In the genomic region with DNA sequence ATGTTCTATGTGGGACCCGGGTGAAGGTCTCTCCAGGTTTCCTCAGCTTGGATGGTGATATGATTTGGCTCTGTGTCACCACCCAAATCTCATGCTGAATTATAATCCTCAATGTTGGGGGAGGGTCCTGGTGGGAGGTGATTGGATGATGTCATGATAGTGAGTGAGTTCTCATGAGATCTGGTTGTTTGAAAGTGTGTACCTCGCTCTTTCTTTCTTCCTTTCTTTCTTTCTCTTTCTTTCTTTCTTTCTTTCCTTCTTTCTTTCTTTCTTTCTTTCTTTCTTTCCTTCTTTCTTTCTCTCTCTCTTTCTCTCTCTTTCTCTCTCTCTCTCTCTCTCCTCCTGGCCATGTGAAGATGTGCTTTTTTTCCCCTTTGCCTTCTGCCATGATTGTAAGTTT, we compare ENCODE assay signal across 7 cellular contexts. TPM values are rescaled to one million over a fixed set of nuclear protein-coding genes. Genes with fewer than 3 reads are reported as not detected.
"Had no signal": no experiment of that assay in that cellular context is flagged by ENCODE, and none has a peak within 500 bp of the region (broad histone marks: within the 10 kb centered on the region; RNA-seq: fewer than 3 reads in every experiment).

No MANE protein-coding gene starts in this region.

RNA-seq across cellular contexts. Expression of a gene that starts 51.2 kb away (rescaled TPM):
- total RNA-seq: M059J; Right ventricle myocardium inferior; RPMI7951; SJCRH30; SK-MEL-5; T-cell; T-helper 1 cell treated with Interleukin-12 subunit alpha and Interleukin-12 subunit beta and Interleukin-4 antibody, amounts not matched to agents 30 ng/mL and 1 ng/mL, for 36 hours had no signal
